In genomic region chr19:36602681-36603080, GRCh38 we compare ENCODE assay signal across 1 cellular context. TPM values are rescaled to one million over a fixed set of nuclear protein-coding genes. Genes with fewer than 3 reads are reported as not detected.
"Had no signal": no experiment of that assay in that cellular context is flagged by ENCODE, and none has a peak within 500 bp of the region (broad histone marks: within the 10 kb centered on the region; RNA-seq: fewer than 3 reads in every experiment).

No MANE protein-coding gene starts in this region.

RNA-seq across cellular contexts. Expression of gene ZNF382, which starts 2.4 kb away (rescaled TPM):
- total RNA-seq: HT1080 had no signal
